ENCODE assay signal across 11 cellular contexts in genomic region chr6:42692151-42692911, GRCh38. TPM values are rescaled to one million over a fixed set of nuclear protein-coding genes. Genes with fewer than 3 reads are reported as not detected.
A peak's percentile ranks its signal among the peaks of the same experiment; 100 is the strongest.
DNase-seq lines count a peak whose midpoint lies in the region; ATAC-seq and TF ChIP-seq lines count a peak whose summit lies in the region.
"Had no signal": no experiment of that assay in that cellular context is flagged by ENCODE, and none has a peak within 500 bp of the region (broad histone marks: within the 10 kb centered on the region; RNA-seq: fewer than 3 reads in every experiment).

No MANE protein-coding gene starts in this region.

- H3K4me3 Mint-ChIP-seq in GM23338, result no peak overlapping the region

- H4K20me1 ChIP-seq in hepatocyte (ENCODE audit: insufficient read depth, poor library complexity, severe bottlenecking) (no peaks in the 10 kb centered on the region), GM23338 (replicated peaks; ENCODE audit: insufficient read depth) (no peaks in the 10 kb centered on the region)

- no peak overlapping the region for H3K4me3 ChIP-seq in Panc1 (ENCODE audit: low read depth in 2 of 2, low read length in 2 of 2)
- no peak overlapping the region for H3K4me3 ChIP-seq in epithelial cell of proximal tubule (ENCODE audit: low read depth, low read length)
- H3K4me3 ChIP-seq in rectal smooth muscle tissue (ENCODE audit: low read length), result no peak overlapping the region
- no peak overlapping the region for H3K4me3 ChIP-seq in hepatocyte
- no peak overlapping the region for H3K4me3 ChIP-seq in GM23338
- H3K4me3 ChIP-seq: dorsolateral prefrontal cortex, GM12878, right lobe of liver had no signal

- ATAC-seq in Panc1 (no peak), GM23338 (no peak)
- ATAC-seq: GM12878, right lobe of liver had no signal

- DNase-seq in DMS53 (lab: John Stamatoyannopoulos, UW) (peak; percentile 66), Panc1 (ENCODE audit: low read depth, low spot score) (no peak), epithelial cell of proximal tubule (ENCODE audit: low read depth) (peak; percentile 62), COLO668 (lab: John Stamatoyannopoulos, UW; ENCODE audit: unreplicated experiment) (no peak), hepatocyte (ENCODE audit: low spot score) (no peak), GM23338 (ENCODE audit: low spot score) (no peak), SIG-M5 (lab: John Stamatoyannopoulos, UW) (no peak)

- H3K9ac ChIP-seq in rectal smooth muscle tissue (ENCODE audit: low read length), result no peak overlapping the region

- POLR2A ChIA-PET in Panc1 (lab: Charles Lee), result interaction anchor here (0.6 kb wide), 1 partner anchor 28 kb away, joined by 7 read pairs; no protein-coding TSS in a partner anchor

- TSS peak; percentile 51 for BruUV-seq in Panc1 (replicated peaks; lab: Mats Ljungman, UMichigan)

- no peak overlapping the region for H3K27ac Mint-ChIP-seq in GM23338

- TF ChIP-seq CTCF in Panc1 (IDR thresholded peaks at IDR 0.05) (no peak), epithelial cell of proximal tubule (conservative IDR thresholded peaks at IDR 0.05; ENCODE audit: low read depth, low read length) (peak; percentile 12), hepatocyte (IDR thresholded peaks at IDR 0.05; ENCODE audit: poor library complexity) (no peak), GM23338 (conservative IDR thresholded peaks at IDR 0.05; ENCODE audit: low read depth in 2 of 2) (no peak)

- H3K4me1 ChIP-seq in Panc1 (ENCODE audit: control insufficient read depth, insufficient read depth, low read length), result no peaks in the 10 kb centered on the region
- H3K4me1 ChIP-seq in rectal smooth muscle tissue (ENCODE audit: control insufficient read depth, insufficient read depth, low read length), result peaks cover 10% of the 10 kb centered on the region
- no peaks in the 10 kb centered on the region for H3K4me1 ChIP-seq in hepatocyte (ENCODE audit: insufficient read depth)
- H3K4me1 ChIP-seq in GM23338 (ENCODE audit: insufficient read depth), result no peaks in the 10 kb centered on the region
- H3K4me1 ChIP-seq: right lobe of liver had no signal

- H3K36me3 Mint-ChIP-seq in GM23338 (ENCODE audit: low read depth), result peaks cover 53% of the 10 kb centered on the region

- H3K9me3 ChIP-seq in Panc1 (ENCODE audit: control insufficient read depth, insufficient read depth, low read depth, low read length), result no peaks in the 10 kb centered on the region
- H3K9me3 ChIP-seq in hepatocyte (ENCODE audit: low read depth), result no peaks in the 10 kb centered on the region
- H3K9me3 ChIP-seq: right lobe of liver had no signal

- H3K79me2 ChIP-seq in hepatocyte (no peaks in the 10 kb centered on the region), GM23338 (replicated peaks; ENCODE audit: insufficient read depth) (no peaks in the 10 kb centered on the region)

- H2AFZ ChIP-seq in hepatocyte, result no peak overlapping the region
- no peak overlapping the region for H2AFZ ChIP-seq in GM23338

- peaks cover 5% of the 10 kb centered on the region; the same call in 1 of the 3 replicates for H3K9me3 Mint-ChIP-seq in GM23338

- H3F3A ChIP-seq in GM23338 (replicated peaks; ENCODE audit: low read depth), result no peaks in the 10 kb centered on the region

- H3K9me2 ChIP-seq in hepatocyte (replicated peaks; ENCODE audit: insufficient read depth), result no peaks in the 10 kb centered on the region
- no peaks in the 10 kb centered on the region for H3K9me2 ChIP-seq in GM23338 (ENCODE audit: insufficient read depth)

- WGBS in hepatocyte (ENCODE audit: low lambda C conversion rate, missing lambda C conversion rate), result 90% methylated on average over 4 of the region's 4 CpGs

- H3K27ac ChIP-seq in Panc1 (ENCODE audit: low read length) (no peak overlapping the region), rectal smooth muscle tissue (ENCODE audit: low read depth, low read length) (peak overlapping the region; percentile 44), hepatocyte (no peak overlapping the region), GM23338 (ENCODE audit: low read depth) (no peak overlapping the region)
- H3K27ac ChIP-seq: right lobe of liver had no signal

- H3K27me3 Mint-ChIP-seq in GM23338 (ENCODE audit: insufficient read depth, low read depth, poor library complexity), result peaks cover 2% of the 10 kb centered on the region

- in situ Hi-C loops in Panc1 (cut with HindIII; ENCODE audit: low pct_unique_long_range_greater_than_20kb, low sequenced_read_pairs), result no loop called here

- CTCF ChIA-PET in Panc1 (lab: Charles Lee), result interaction anchor here (0.6 kb wide), 1 partner anchor 505 kb away, joined by 3 read pairs; no protein-coding TSS in a partner anchor

- H3K27me3 ChIP-seq in Panc1 (ENCODE audit: control insufficient read depth, insufficient read depth, low read length), result no peaks in the 10 kb centered on the region
- no peaks in the 10 kb centered on the region for H3K27me3 ChIP-seq in rectal smooth muscle tissue (ENCODE audit: control insufficient read depth, insufficient read depth, low read length)
- no peaks in the 10 kb centered on the region for H3K27me3 ChIP-seq in hepatocyte
- H3K27me3 ChIP-seq in GM23338 (ENCODE audit: insufficient read depth), result no peaks in the 10 kb centered on the region
- H3K27me3 ChIP-seq: dorsolateral prefrontal cortex, right lobe of liver had no signal

- H3K36me3 ChIP-seq in Panc1 (ENCODE audit: control insufficient read depth, insufficient read depth, low read length), result peaks cover 23% of the 10 kb centered on the region
- H3K36me3 ChIP-seq in rectal smooth muscle tissue (ENCODE audit: control insufficient read depth, insufficient read depth, low read length), result peaks cover 19% of the 10 kb centered on the region
- H3K36me3 ChIP-seq in hepatocyte (replicated peaks; ENCODE audit: insufficient read depth, low read depth), result peaks cover 6% of the 10 kb centered on the region
- H3K36me3 ChIP-seq in GM23338 (ENCODE audit: insufficient read depth), result peaks cover 36% of the 10 kb centered on the region; the same call in 1 of the 2 replicates

- no peaks in the 10 kb centered on the region for H3K4me1 Mint-ChIP-seq in GM23338

- intact Hi-C loops in Panc1 (cut with micrococcal nuclease; ENCODE audit: unreplicated experiment), result no loop called here

- H3K4me2 ChIP-seq in hepatocyte (no peak overlapping the region), GM23338 (no peak overlapping the region)

TF ChIP-seq in GM23338, 12 proteins besides CTCF, POLR2A, EP300 and RAD21 (continues in another document):
- no peak for TF ChIP-seq CREB1 (CRISPR knock-in tag; IDR thresholded peaks at IDR 0.05; ENCODE audit: low read depth)

RNA-seq across cellular contexts. Expression of gene PRPH2, which starts 30.1 kb away (rescaled TPM):
- total RNA-seq in Panc1 (2021; ENCODE audit: unreplicated experiment), result not detected
- polyA plus RNA-seq in Panc1 (2012; ENCODE audit: insufficient read length), result not detected
- total RNA-seq in epithelial cell of proximal tubule, result 0.07 and 1.6 TPM in 2 replicates
- not detected in 2 replicates for total RNA-seq in hepatocyte
- not detected in 2 replicates for polyA plus RNA-seq in hepatocyte
- 0.52 and 0.89 TPM in 2 replicates for total RNA-seq in GM23338 (2014; rRNA removed; shearing (Covaris generic))
- 0.21 and 0.50 TPM in 2 replicates for polyA plus RNA-seq in GM23338 (2016; fragmentation: Nextera tagmentation; extraction: Ambion mirVana)
- total RNA-seq: GM12878 had no signal

RNA-seq across cellular contexts. Expression of gene TBCC, which starts 53.6 kb away (rescaled TPM):
- total RNA-seq in Panc1 (2021; ENCODE audit: unreplicated experiment), result 25.7 TPM
- 20.6 TPM for polyA plus RNA-seq in Panc1 (2012; ENCODE audit: insufficient read length)
- total RNA-seq in epithelial cell of proximal tubule, result 25.4 and 49.0 TPM in 2 replicates
- total RNA-seq in hepatocyte, result 28.9 and 30.2 TPM in 2 replicates
- polyA plus RNA-seq in hepatocyte, result 22.1 and 31.5 TPM in 2 replicates
- 45.0 and 59.5 TPM in 2 replicates for total RNA-seq in GM23338 (2014; rRNA removed; shearing (Covaris generic))
- polyA plus RNA-seq in GM23338 (2016; fragmentation: Nextera tagmentation; extraction: Ambion mirVana), result 45.3 and 48.3 TPM in 2 replicates

Comparison
In these comparisons a context has a peak if more than half of its experiments do, and no peak if none do; other contexts are left out.
1. DNase-seq: peak in DMS53 (single experiment) and epithelial cell of proximal tubule (single experiment); none in Panc1 (single experiment), COLO668 (single experiment), hepatocyte (single experiment), GM23338 (single experiment) and SIG-M5 (single experiment).